1 cellular context compared by ENCODE assay signal in the genomic region with DNA sequence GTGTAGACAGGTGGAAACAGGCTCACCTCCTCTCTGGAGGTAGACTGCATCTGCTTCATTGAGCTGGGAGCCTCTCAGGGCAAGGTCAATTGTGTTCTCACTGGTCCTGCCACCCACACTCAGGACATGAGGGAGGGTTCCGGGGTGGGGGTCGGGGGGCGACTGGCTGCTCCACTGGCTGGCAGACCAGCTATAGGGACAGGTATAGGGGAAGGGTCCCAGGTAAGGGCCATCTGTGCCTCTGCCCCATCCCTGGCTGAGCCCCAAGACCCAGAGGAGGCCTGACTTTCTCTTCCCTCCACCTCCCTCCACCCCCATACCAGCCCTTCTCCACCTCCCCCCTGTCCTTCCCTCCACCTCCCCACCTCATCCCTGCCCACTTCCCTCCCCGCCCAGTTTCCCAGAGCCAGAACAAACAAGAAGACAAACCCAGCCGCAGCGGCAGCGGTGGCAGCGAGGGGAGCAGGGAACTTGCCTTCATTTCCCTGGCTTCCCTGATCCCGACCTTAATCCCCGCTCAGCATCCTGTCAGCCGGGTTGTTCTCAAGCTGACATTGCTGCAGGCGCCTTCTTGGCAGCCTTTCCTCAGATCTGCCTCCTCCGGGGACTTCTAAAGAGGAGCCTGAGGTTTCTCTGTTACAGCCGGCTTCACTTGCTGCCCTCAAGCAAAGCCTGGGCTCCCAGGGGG.
TF ChIP-seq lines count a peak whose summit lies in the region.

No MANE protein-coding gene starts in this region.

TF ChIP-seq in GM12878, 131 proteins besides CTCF, POLR2A, EP300 and RAD21 (continued from another document):
- TF ChIP-seq ETV6 (conservative IDR thresholded peaks at IDR 0.05 in 1 of 2, IDR thresholded peaks at IDR 0.05 in 1 of 2; ENCODE audit: borderline replicate concordance in 1 of 2, low read depth in 1 of 2) (no peak), IKZF1 (conservative IDR thresholded peaks at IDR 0.05) (peak; percentile 59), IKZF2 (IDR thresholded peaks at IDR 0.05) (peak in 1 of 2 experiments; percentile 32; a peak in 1 of 4 replicates), CBX5 (IDR thresholded peaks at IDR 0.05; ENCODE audit: low read depth) (no peak)
TF ChIP-seq in GM12878: peak in this region for 4.
